In the genomic region with DNA sequence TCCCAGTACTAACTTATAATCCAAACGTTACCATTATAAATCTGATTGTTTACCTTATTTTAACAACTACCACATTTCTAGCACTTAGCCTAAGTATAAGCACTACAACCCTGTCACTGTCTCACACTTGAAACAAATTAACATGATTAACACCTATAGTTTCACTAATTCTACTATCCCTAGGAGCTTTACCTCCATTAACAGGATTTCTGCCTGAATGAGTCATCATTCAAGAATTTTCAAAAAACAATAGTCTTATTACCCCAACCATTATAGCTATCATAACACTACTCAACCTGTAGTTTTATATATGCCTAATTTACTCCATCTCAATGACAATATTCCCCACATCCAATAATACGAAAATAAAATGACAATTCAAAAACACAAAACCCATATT, we compare ENCODE assay signal across 28 cellular contexts.
"Had no signal": no experiment of that assay in that cellular context is flagged by ENCODE, and none has a peak within 500 bp of the region (broad histone marks: within the 10 kb centered on the region; RNA-seq: fewer than 3 reads in every experiment).

No MANE protein-coding gene starts in this region.

- DNase-seq: activated CD4-positive, alpha-beta T cell treated with anti-CD3 and anti-CD28 coated beads for 1 hour; activated CD4-positive, alpha-beta T cell treated with anti-CD3 and anti-CD28 coated beads for 48 hours; activated CD4-positive, CD25-positive, alpha-beta regulatory T cell; activated CD8-positive, alpha-beta T cell treated with anti-CD3 and anti-CD28 coated beads for 36 hours; activated gamma-delta T cell; activated naive CD4-positive, alpha-beta T cell treated with Interleukin-2 at 50 U/mL for 16 hours; activated naive CD8-positive, alpha-beta T cell treated with anti-CD3 and anti-CD28 coated beads, Interleukin-2, amount 10 ng/mL, durations not matched to agents 7 days and 5 days; activated T-cell treated with anti-CD3 and anti-CD28 coated beads, Interleukin-2, amount 50 U/mL, for 1 hour; amygdala; Karpas-422; MG63; NCI-H1048; NCI-H1105 treated with DMSO at 0.1 percent for 48 hours; NCI-H1436; NCI-H1694; NCI-H1930; NCI-H2081 treated with DMSO at 0.1 percent for 48 hours; NCI-H226; NCI-H446 treated with DMSO at 0.1 percent for 48 hours; NCI-H524; NCI-H69; NK-92 treated with Interleukin-12 subunit alpha and Interleukin-12 subunit beta, amount 100 ng/mL, for 24 hours; PC-9; SIG-M5; T-helper 1 cell; T-helper 2 cell; T-helper 9 cell; WERI-Rb-1 had no signal
